Comparison of ENCODE assay signal across 21 cellular contexts in genomic region chr14:49828640-49829039, GRCh38.
"Had no signal": no experiment of that assay in that cellular context is flagged by ENCODE, and none has a peak within 500 bp of the region (broad histone marks: within the 10 kb centered on the region; RNA-seq: fewer than 3 reads in every experiment).

No MANE protein-coding gene starts in this region.

- H3K27ac ChIP-seq: dorsolateral prefrontal cortex, epithelial cell of prostate, esophagus muscularis mucosa, sigmoid colon, skin epidermis, stomach, thoracic aorta, transverse colon had no signal

- ATAC-seq: left colon; left ventricle myocardium superior; naive thymus-derived CD4-positive, alpha-beta T cell had no signal

- DNase-seq: cortex of kidney; dorsolateral prefrontal cortex; effector CD8-positive, alpha-beta T cell; foreskin fibroblast; immature natural killer cell; left colon; left ventricle myocardium superior; mesendoderm; naive thymus-derived CD4-positive, alpha-beta T cell; nephron progenitor cell; sigmoid colon; stimulated activated CD4-positive, alpha-beta T cell treated with anti-CD3 and anti-CD28 coated beads, Interleukin-12 subunit alpha, Interleukin-12 subunit beta, amount 100 ng/mL, for 4 hours; stimulated activated naive CD4-positive, alpha-beta T cell; stomach; substantia nigra; transverse colon had no signal

- H3K4me3 Mint-ChIP-seq: immature natural killer cell; naive thymus-derived CD4-positive, alpha-beta T cell; nephron progenitor cell had no signal

- H3K4me1 ChIP-seq: esophagus muscularis mucosa, sigmoid colon, stomach, transverse colon had no signal

- H3K27me3 ChIP-seq: dorsolateral prefrontal cortex, esophagus muscularis mucosa, sigmoid colon, stomach, transverse colon had no signal

- H3K4me3 ChIP-seq: dorsolateral prefrontal cortex, esophagus muscularis mucosa, lung, sigmoid colon, skin epidermis, stomach, thoracic aorta, transverse colon had no signal

- H3K9me3 ChIP-seq: esophagus muscularis mucosa, sigmoid colon, stomach, thoracic aorta, transverse colon had no signal

- H3K4me1 Mint-ChIP-seq: nephron progenitor cell had no signal

- H3K27me3 Mint-ChIP-seq: naive thymus-derived CD4-positive, alpha-beta T cell had no signal
